Comparison of ENCODE assay signal across 1 cellular context in genomic region chr15:90889313-90889730, GRCh38.
TF ChIP-seq lines count a peak whose summit lies in the region.

No MANE protein-coding gene starts in this region.

TF ChIP-seq in HepG2, 621 proteins besides CTCF, POLR2A, EP300 and RAD21:
- TF ChIP-seq SRSF4 (IDR thresholded peaks at IDR 0.05; ENCODE audit: low read depth, low read length, poor library complexity, severe bottlenecking): no peak
- TF ChIP-seq BHLHE40 (IDR thresholded peaks at IDR 0.05; ENCODE audit: low read length): peak; percentile 40; the same call in 1 of the 2 replicates
- peak; percentile 46 for TF ChIP-seq FOSL2 (CRISPR knock-in tag; IDR thresholded peaks at IDR 0.05)
